In the genomic region with DNA sequence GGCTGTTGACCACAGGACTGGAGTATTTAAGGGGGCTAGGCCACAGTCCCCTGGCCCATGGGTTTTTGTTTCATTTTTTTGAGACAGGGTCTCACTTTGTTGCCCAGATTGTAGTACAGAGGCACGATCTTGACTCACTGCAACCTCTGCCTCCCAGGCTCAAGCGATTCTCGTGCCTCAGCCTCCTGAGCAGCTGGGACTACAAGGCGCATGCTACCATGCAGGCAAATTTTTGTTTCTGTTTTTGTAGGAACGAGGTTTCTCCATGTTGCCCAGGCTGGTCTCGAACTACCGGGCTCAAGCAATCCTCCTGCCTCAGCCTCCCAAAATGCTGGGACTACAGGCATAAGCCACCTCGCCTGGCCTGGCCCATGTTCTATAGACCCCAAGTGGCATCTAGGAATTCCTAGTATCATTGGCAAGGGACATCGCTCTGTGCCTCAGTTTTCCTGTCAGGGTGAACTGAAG, we compare ENCODE assay signal across 10 cellular contexts. TPM values are rescaled to one million over a fixed set of nuclear protein-coding genes. Genes with fewer than 3 reads are reported as not detected.
DNase-seq lines count a peak whose midpoint lies in the region; ATAC-seq lines count a peak whose summit lies in the region.
"Had no signal": no experiment of that assay in that cellular context is flagged by ENCODE, and none has a peak within 500 bp of the region (broad histone marks: within the 10 kb centered on the region; RNA-seq: fewer than 3 reads in every experiment).

No MANE protein-coding gene starts in this region.

- no peak overlapping the region for H4K8ac ChIP-seq in neuronal stem cell (ENCODE audit: low read depth, low read length)

- H2BK15ac ChIP-seq in neuronal stem cell (ENCODE audit: low read length): peak overlapping the region; percentile 62

- peaks cover 43% of the 10 kb centered on the region for H3K4me1 Mint-ChIP-seq in stimulated activated naive CD8-positive, alpha-beta T cell treated with anti-CD3 and anti-CD28 coated beads, Interleukin-15, Interleukin-2, amounts not matched to agents 100 ng/mL and 50 ng/mL, for 24 hours (ENCODE audit: low read depth)
- H3K4me1 Mint-ChIP-seq in stimulated activated naive CD8-positive, alpha-beta T cell treated with anti-CD3 and anti-CD28 coated beads, Interleukin-15, amount 100 ng/mL, for 72 hours: peaks cover 67% of the 10 kb centered on the region

- no peak overlapping the region for H3K9ac ChIP-seq in neuronal stem cell (ENCODE audit: low read depth, low read length, poor library complexity)

- H3K4me3 ChIP-seq in ectodermal cell (ENCODE audit: insufficient read depth, low read depth, low read length) (no peak overlapping the region), neuronal stem cell (ENCODE audit: low read length in 2 of 2) (no peak overlapping the region)

- no peak overlapping the region for H3K4me2 ChIP-seq in neuronal stem cell (ENCODE audit: insufficient read depth, low read length, poor library complexity, severe bottlenecking)

- no peak for ATAC-seq in stimulated activated naive CD8-positive, alpha-beta T cell treated with anti-CD3 and anti-CD28 coated beads, Interleukin-15, amount 100 ng/mL, for 72 hours

- H2BK120ac ChIP-seq in neuronal stem cell (ENCODE audit: low read depth, low read length): no peak overlapping the region

- no peak overlapping the region for H3K14ac ChIP-seq in neuronal stem cell (ENCODE audit: low read length)

- peaks cover under 1% of the 10 kb centered on the region for H3K27me3 Mint-ChIP-seq in stimulated activated naive CD8-positive, alpha-beta T cell treated with anti-CD3 and anti-CD28 coated beads, Interleukin-15, Interleukin-2, amounts not matched to agents 100 ng/mL and 50 ng/mL, for 24 hours
- H3K27me3 Mint-ChIP-seq in stimulated activated naive CD8-positive, alpha-beta T cell treated with anti-CD3 and anti-CD28 coated beads, Interleukin-15, amount 100 ng/mL, for 72 hours: peaks cover 17% of the 10 kb centered on the region

- H2BK12ac ChIP-seq in neuronal stem cell (ENCODE audit: low read length): no peak overlapping the region

- H2AFZ ChIP-seq in neuronal stem cell (ENCODE audit: low read length): no peak overlapping the region

- DNase-seq in stimulated activated naive CD8-positive, alpha-beta T cell treated with anti-CD3 and anti-CD28 coated beads, Interleukin-15, amount 100 ng/mL, for 72 hours: no peak
- DNase-seq in neuronal stem cell (ENCODE audit: low spot score): no peak
- no peak for DNase-seq in activated effector memory CD4-positive, alpha-beta T cell treated with anti-CD3 and anti-CD28 coated beads, Interleukin-2, amount 50 U/mL, for 16 hours
- no peak for DNase-seq in NCI-H226
- DNase-seq in NCI-H1694 treated with DMSO at 0.1 percent for 48 hours (lab: John Stamatoyannopoulos, UW): no peak
- no peak for DNase-seq in stimulated activated CD4-positive, alpha-beta T cell treated with anti-CD3 and anti-CD28 coated beads, Interleukin-4, amount 100 ng/mL, for 24 hours
- DNase-seq: AML-193, T-helper 9 cell had no signal

- H3K4ac ChIP-seq in neuronal stem cell (ENCODE audit: low read length): peak overlapping the region; percentile 39

- H3K79me1 ChIP-seq in neuronal stem cell (ENCODE audit: low read depth, low read length): peaks cover 4% of the 10 kb centered on the region

- peak overlapping the region; percentile 73 for H3K18ac ChIP-seq in neuronal stem cell (ENCODE audit: low read length)

- H3K9me3 ChIP-seq in ectodermal cell (ENCODE audit: control insufficient read depth, low read length) (no peaks in the 10 kb centered on the region), neuronal stem cell (replicated peaks in 1 of 2; ENCODE audit: control insufficient read depth in 2 of 2, insufficient read depth in 1 of 2, low read depth in 1 of 2, low read length in 2 of 2) (no peaks in the 10 kb centered on the region)

- H3K27me3 ChIP-seq in ectodermal cell (ENCODE audit: control insufficient read depth, insufficient read depth, low read length, poor library complexity, severe bottlenecking) (peaks cover 22% of the 10 kb centered on the region), neuronal stem cell (ENCODE audit: control insufficient read depth in 3 of 3, insufficient read depth in 3 of 3, low read depth in 1 of 3, low read length in 3 of 3) (peaks cover 0 to 11% (median 0%) of the 10 kb centered on the region in 3 experiments)

- peak overlapping the region; percentile 22 for H3K27ac Mint-ChIP-seq in stimulated activated naive CD8-positive, alpha-beta T cell treated with anti-CD3 and anti-CD28 coated beads, Interleukin-15, Interleukin-2, amounts not matched to agents 100 ng/mL and 50 ng/mL, for 24 hours
- peak overlapping the region in 1 of 2 donors; percentile 79 for H3K27ac Mint-ChIP-seq in stimulated activated naive CD8-positive, alpha-beta T cell treated with anti-CD3 and anti-CD28 coated beads, Interleukin-15, amount 100 ng/mL, for 72 hours

- peak overlapping the region; percentile 62 for H3K27ac ChIP-seq in ectodermal cell (ENCODE audit: insufficient read depth, low read depth, low read length, poor library complexity, severe bottlenecking)
- peak overlapping the region; percentile 50 for H3K27ac ChIP-seq in neuronal stem cell (replicated peaks; ENCODE audit: low read length)

- H3K4me1 ChIP-seq in ectodermal cell (ENCODE audit: control insufficient read depth, insufficient read depth, low read length): peaks cover 59% of the 10 kb centered on the region
- peaks cover 61 to 72% of the 10 kb centered on the region in 2 donors for H3K4me1 ChIP-seq in neuronal stem cell (ENCODE audit: control insufficient read depth in 2 of 2, insufficient read depth in 1 of 2, low read depth in 1 of 2, low read length in 2 of 2)

- H2BK5ac ChIP-seq in neuronal stem cell (ENCODE audit: low read length): no peak overlapping the region

- no peaks in the 10 kb centered on the region for H3K9me3 Mint-ChIP-seq in stimulated activated naive CD8-positive, alpha-beta T cell treated with anti-CD3 and anti-CD28 coated beads, Interleukin-15, Interleukin-2, amounts not matched to agents 100 ng/mL and 50 ng/mL, for 24 hours
- H3K9me3 Mint-ChIP-seq in stimulated activated naive CD8-positive, alpha-beta T cell treated with anti-CD3 and anti-CD28 coated beads, Interleukin-15, amount 100 ng/mL, for 72 hours: no peaks in the 10 kb centered on the region

- no peak overlapping the region for H3K23ac ChIP-seq in neuronal stem cell (ENCODE audit: low read depth, low read length, poor library complexity)

- 89 to 90% methylated on average over 9 of the region's 9 CpGs for WGBS in ectodermal cell, 2 experiments
- no CpG with 5 or more reads among the region's 9 CpGs for WGBS in neuronal stem cell (ENCODE audit: extremely low coverage in 2 of 2, insufficient read length in 2 of 2, insufficient replicate concordance in 1 of 2), 2 donors

- H4K91ac ChIP-seq in neuronal stem cell (ENCODE audit: low read depth, low read length, poor library complexity): no peak overlapping the region

- no peak overlapping the region for H3K4me3 Mint-ChIP-seq in stimulated activated naive CD8-positive, alpha-beta T cell treated with anti-CD3 and anti-CD28 coated beads, Interleukin-15, Interleukin-2, amounts not matched to agents 100 ng/mL and 50 ng/mL, for 24 hours
- H3K4me3 Mint-ChIP-seq in stimulated activated naive CD8-positive, alpha-beta T cell treated with anti-CD3 and anti-CD28 coated beads, Interleukin-15, amount 100 ng/mL, for 72 hours: no peak overlapping the region

- H3K36me3 ChIP-seq in ectodermal cell (ENCODE audit: control insufficient read depth, insufficient read depth, low read length) (no peaks in the 10 kb centered on the region), neuronal stem cell (replicated peaks in 1 of 2; ENCODE audit: control insufficient read depth in 2 of 2, insufficient read depth in 2 of 2, low read length in 2 of 2) (no peaks in the 10 kb centered on the region)

- H3K36me3 Mint-ChIP-seq in stimulated activated naive CD8-positive, alpha-beta T cell treated with anti-CD3 and anti-CD28 coated beads, Interleukin-15, Interleukin-2, amounts not matched to agents 100 ng/mL and 50 ng/mL, for 24 hours (ENCODE audit: low read depth): no peaks in the 10 kb centered on the region

- H2AK5ac ChIP-seq in neuronal stem cell (ENCODE audit: low read depth, low read length): peak overlapping the region; percentile 84

RNA-seq across cellular contexts. Expression of a gene that starts 14.6 kb away (rescaled TPM):
- 303 TPM for polyA plus RNA-seq in ectodermal cell (2013, experiment 1 of 4)
- polyA plus RNA-seq in ectodermal cell (2013, experiment 2 of 4): 335 TPM
- 231 TPM for polyA plus RNA-seq in ectodermal cell (2013, experiment 3 of 4)
- polyA plus RNA-seq in ectodermal cell (2013, experiment 4 of 4): 248 TPM
- polyA plus RNA-seq in neuronal stem cell (2013, experiment 1 of 2): 150 TPM
- polyA plus RNA-seq in neuronal stem cell (2013, experiment 2 of 2): 143 TPM

RNA-seq across cellular contexts. Expression of a gene that starts 20.7 kb away (rescaled TPM):
- polyA plus RNA-seq in ectodermal cell (2013, experiment 1 of 4): 0.93 TPM
- polyA plus RNA-seq in ectodermal cell (2013, experiment 2 of 4): 0.48 TPM
- 0.48 TPM for polyA plus RNA-seq in ectodermal cell (2013, experiment 3 of 4)
- polyA plus RNA-seq in ectodermal cell (2013, experiment 4 of 4): 0.61 TPM
- 0.89 TPM for polyA plus RNA-seq in neuronal stem cell (2013, experiment 1 of 2)
- polyA plus RNA-seq in neuronal stem cell (2013, experiment 2 of 2): 0.54 TPM

RNA-seq across cellular contexts. Expression of a gene that starts 42.8 kb away (rescaled TPM):
- 697 TPM for polyA plus RNA-seq in ectodermal cell (2013, experiment 1 of 4)
- 522 TPM for polyA plus RNA-seq in ectodermal cell (2013, experiment 2 of 4)
- 545 TPM for polyA plus RNA-seq in ectodermal cell (2013, experiment 3 of 4)
- polyA plus RNA-seq in ectodermal cell (2013, experiment 4 of 4): 604 TPM
- 479 TPM for polyA plus RNA-seq in neuronal stem cell (2013, experiment 1 of 2)
- 474 TPM for polyA plus RNA-seq in neuronal stem cell (2013, experiment 2 of 2)

RNA-seq across cellular contexts. Expression of a gene that starts 43.4 kb away (rescaled TPM):
- polyA plus RNA-seq in ectodermal cell (2013, experiment 1 of 4): 0.50 TPM
- polyA plus RNA-seq in ectodermal cell (2013, experiment 2 of 4): 0.91 TPM
- 0.91 TPM for polyA plus RNA-seq in ectodermal cell (2013, experiment 3 of 4)
- 0.77 TPM for polyA plus RNA-seq in ectodermal cell (2013, experiment 4 of 4)
- polyA plus RNA-seq in neuronal stem cell (2013, experiment 1 of 2): 1.8 TPM
- 1.7 TPM for polyA plus RNA-seq in neuronal stem cell (2013, experiment 2 of 2)
